Comparison of ENCODE assay signal across 35 cellular contexts in the genomic region with DNA sequence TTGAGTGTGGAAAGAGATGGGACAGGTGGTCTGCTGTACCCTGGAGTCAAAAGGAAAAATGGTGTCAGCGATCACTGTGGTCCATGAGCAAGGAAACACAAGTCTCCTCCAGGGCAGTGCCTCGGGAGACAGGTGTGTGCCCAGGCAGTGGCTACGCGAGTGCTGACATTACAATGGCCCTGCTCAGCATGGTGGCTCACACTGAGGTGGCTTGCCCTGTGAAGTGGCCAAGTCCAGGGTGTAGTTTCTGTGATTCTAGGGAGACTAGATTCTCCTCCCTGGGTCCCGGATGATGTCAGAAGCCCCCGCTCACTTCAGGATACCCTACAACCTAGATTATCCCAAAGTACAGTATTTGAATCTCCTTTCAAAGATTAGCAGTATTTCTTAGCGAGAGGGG. TPM values are rescaled to one million over a fixed set of nuclear protein-coding genes. Genes with fewer than 3 reads are reported as not detected.
DNase-seq lines count a peak whose midpoint lies in the region; ATAC-seq and TF ChIP-seq lines count a peak whose summit lies in the region.
"Had no signal": no experiment of that assay in that cellular context is flagged by ENCODE, and none has a peak within 500 bp of the region (broad histone marks: within the 10 kb centered on the region; RNA-seq: fewer than 3 reads in every experiment).

No MANE protein-coding gene starts in this region.

- H3K27me3 Mint-ChIP-seq in GM23338 (ENCODE audit: insufficient read depth, low read depth, poor library complexity): peaks cover 3% of the 10 kb centered on the region
- no peaks in the 10 kb centered on the region; the same call in 1 of the 2 replicates for H3K27me3 Mint-ChIP-seq in WTC11 (ENCODE audit: low read depth)
- H3K27me3 Mint-ChIP-seq: CD4-positive, alpha-beta T cell had no signal

- H3K4me3 ChIP-seq in GM23338: no peak overlapping the region
- no peak overlapping the region for H3K4me3 ChIP-seq in foreskin fibroblast (ENCODE audit: low read depth in 1 of 2, low read length in 2 of 2)
- H3K4me3 ChIP-seq in sigmoid colon: no peak overlapping the region
- H3K4me3 ChIP-seq: A549; BLaER1; BLaER1 treated with 17β-estradiol and CSF1 and Interleukin-3, amounts not matched to agents 10 nM and 100 nM had no signal

- no peak overlapping the region for H2AFZ ChIP-seq in GM23338

- ATAC-seq in GM23338 (peak; percentile 65; the same call in 2 of the 3 replicates), WTC11 (peak; percentile 39; the same call in 1 of the 2 replicates)
- ATAC-seq in stimulated activated effector memory CD8-positive, alpha-beta T cell treated with anti-CD3 and anti-CD28 coated beads, Interleukin-12 subunit alpha, Interleukin-12 subunit beta, amount 100 ng/mL, for 72 hours: no peak
- ATAC-seq: A549; CD8-positive, alpha-beta T cell had no signal

- H3F3A ChIP-seq in GM23338 (replicated peaks; ENCODE audit: low read depth): no peaks in the 10 kb centered on the region

- H3K27ac Mint-ChIP-seq in GM23338 (no peak overlapping the region), WTC11 (no peak overlapping the region)
- peak overlapping the region; percentile 41 for H3K27ac Mint-ChIP-seq in stimulated activated effector memory CD8-positive, alpha-beta T cell treated with anti-CD3 and anti-CD28 coated beads, Interleukin-12 subunit alpha, Interleukin-12 subunit beta, amount 100 ng/mL, for 72 hours
- H3K27ac Mint-ChIP-seq: B cell; CD14-positive monocyte; CD4-positive, alpha-beta memory T cell; CD4-positive, alpha-beta T cell; CD4-positive, CD25-positive, alpha-beta regulatory T cell; CD8-positive, alpha-beta memory T cell; CD8-positive, alpha-beta T cell had no signal

- no peaks in the 10 kb centered on the region for H3K79me2 ChIP-seq in GM23338 (replicated peaks; ENCODE audit: insufficient read depth)

- H3K36me3 ChIP-seq in GM23338 (ENCODE audit: insufficient read depth) (no peaks in the 10 kb centered on the region), sigmoid colon (no peaks in the 10 kb centered on the region)
- H3K36me3 ChIP-seq: BE2C; BLaER1; BLaER1 treated with 17β-estradiol and CSF1 and Interleukin-3, amounts not matched to agents 10 nM and 100 nM had no signal

- TF ChIP-seq EP300 in sigmoid colon (IDR thresholded peaks at IDR 0.05): no peak

- H3K4me1 Mint-ChIP-seq in GM23338: no peaks in the 10 kb centered on the region
- H3K4me1 Mint-ChIP-seq in WTC11: no peaks in the 10 kb centered on the region
- H3K4me1 Mint-ChIP-seq in stimulated activated effector memory CD8-positive, alpha-beta T cell treated with anti-CD3 and anti-CD28 coated beads, Interleukin-12 subunit alpha, Interleukin-12 subunit beta, amount 100 ng/mL, for 72 hours: no peaks in the 10 kb centered on the region
- H3K4me1 Mint-ChIP-seq: B cell; CD14-positive monocyte; CD4-positive, alpha-beta memory T cell; CD4-positive, CD25-positive, alpha-beta regulatory T cell; CD8-positive, alpha-beta memory T cell had no signal

- no peaks in the 10 kb centered on the region for H3K36me3 Mint-ChIP-seq in GM23338 (ENCODE audit: low read depth)
- H3K36me3 Mint-ChIP-seq in WTC11: no peaks in the 10 kb centered on the region
- no peaks in the 10 kb centered on the region for H3K36me3 Mint-ChIP-seq in stimulated activated effector memory CD8-positive, alpha-beta T cell treated with anti-CD3 and anti-CD28 coated beads, Interleukin-12 subunit alpha, Interleukin-12 subunit beta, amount 100 ng/mL, for 72 hours
- H3K36me3 Mint-ChIP-seq: CD14-positive monocyte; CD4-positive, alpha-beta memory T cell; CD4-positive, CD25-positive, alpha-beta regulatory T cell; CD8-positive, alpha-beta T cell had no signal

- 94% methylated on average over 7 of the region's 7 CpGs for WGBS in sigmoid colon, 2 donors

- no peaks in the 10 kb centered on the region for H3K9me2 ChIP-seq in GM23338 (ENCODE audit: insufficient read depth)

- H3K4me1 ChIP-seq in GM23338 (ENCODE audit: insufficient read depth) (no peaks in the 10 kb centered on the region), sigmoid colon (no peaks in the 10 kb centered on the region)
- H3K4me1 ChIP-seq: A549; BE2C; BLaER1; BLaER1 treated with 17β-estradiol and CSF1 and Interleukin-3, amounts not matched to agents 10 nM and 100 nM; Caco-2 had no signal

- no peaks in the 10 kb centered on the region for H4K20me1 ChIP-seq in GM23338 (replicated peaks; ENCODE audit: insufficient read depth)
- H4K20me1 ChIP-seq: BLaER1; BLaER1 treated with 17β-estradiol and CSF1 and Interleukin-3, amounts not matched to agents 10 nM and 100 nM had no signal

- TF ChIP-seq CTCF in GM23338 (conservative IDR thresholded peaks at IDR 0.05; ENCODE audit: low read depth in 2 of 2): no peak
- TF ChIP-seq CTCF in WTC11 (IDR thresholded peaks at IDR 0.05): no peak
- TF ChIP-seq CTCF in foreskin fibroblast (IDR thresholded peaks at IDR 0.05; ENCODE audit: low read depth, low read length): no peak
- no peak for TF ChIP-seq CTCF in sigmoid colon (IDR thresholded peaks at IDR 0.05)

- DNase-seq in GM23338 (ENCODE audit: low spot score): no peak
- DNase-seq in WTC11 (ENCODE audit: low spot score): no peak
- DNase-seq in mesenteric fat pad (ENCODE audit: low spot score): peak; percentile 75
- DNase-seq in stimulated activated effector memory CD8-positive, alpha-beta T cell treated with anti-CD3 and anti-CD28 coated beads, Interleukin-12 subunit alpha, Interleukin-12 subunit beta, amount 100 ng/mL, for 72 hours (ENCODE audit: low spot score in 2 of 2): no peak
- DNase-seq in NCI-H526 (lab: John Stamatoyannopoulos, UW): no peak
- DNase-seq in iPS-NIHi11 (ENCODE audit: low spot score): no peak
- DNase-seq in foreskin fibroblast: no peak
- no peak for DNase-seq in sigmoid colon
- DNase-seq: 8988T; ACHN; AML-193; BE2C; C1 segment of cervical spinal cord; Caco-2; Calu3; CD4-positive, alpha-beta memory T cell; CD4-positive, alpha-beta T cell; CD4-positive, CD25-positive, alpha-beta regulatory T cell; CD8-positive, alpha-beta memory T cell; CD8-positive, alpha-beta T cell; COR-L47; DMS 273 treated with DMSO at 0.1 percent for 48 hours; DMS153; DMS53; DMS79; DMS79 treated with DMSO at 0.1 percent for 48 hours; DND-41; EL had no signal

- CTCF ChIA-PET in WTC11 (lab: Charles Lee): no interaction called here

- H3K9me3 Mint-ChIP-seq in GM23338 (no peaks in the 10 kb centered on the region), WTC11 (no peaks in the 10 kb centered on the region)
- no peaks in the 10 kb centered on the region for H3K9me3 Mint-ChIP-seq in stimulated activated effector memory CD8-positive, alpha-beta T cell treated with anti-CD3 and anti-CD28 coated beads, Interleukin-12 subunit alpha, Interleukin-12 subunit beta, amount 100 ng/mL, for 72 hours
- H3K9me3 Mint-ChIP-seq: CD4-positive, alpha-beta memory T cell; CD4-positive, alpha-beta T cell; CD8-positive, alpha-beta memory T cell; CD8-positive, alpha-beta T cell had no signal

- H3K4me3 Mint-ChIP-seq in GM23338: no peak overlapping the region
- H3K4me3 Mint-ChIP-seq in WTC11: no peak overlapping the region
- no peak overlapping the region for H3K4me3 Mint-ChIP-seq in stimulated activated effector memory CD8-positive, alpha-beta T cell treated with anti-CD3 and anti-CD28 coated beads, Interleukin-12 subunit alpha, Interleukin-12 subunit beta, amount 100 ng/mL, for 72 hours
- H3K4me3 Mint-ChIP-seq: B cell; CD14-positive monocyte; CD4-positive, alpha-beta memory T cell; CD4-positive, alpha-beta T cell; CD4-positive, CD25-positive, alpha-beta regulatory T cell; CD8-positive, alpha-beta memory T cell; CD8-positive, alpha-beta T cell had no signal

- POLR2A ChIA-PET in WTC11 (lab: Charles Lee): no interaction called here

- intact Hi-C loops in sigmoid colon (cut with DNase I): no loop called here

- no peaks in the 10 kb centered on the region for H3K27me3 ChIP-seq in GM23338 (ENCODE audit: insufficient read depth)
- H3K27me3 ChIP-seq in sigmoid colon: no peaks in the 10 kb centered on the region
- H3K27me3 ChIP-seq: BE2C; BLaER1; BLaER1 treated with 17β-estradiol and CSF1 and Interleukin-3, amounts not matched to agents 10 nM and 100 nM had no signal

- no peaks in the 10 kb centered on the region for H3K9me3 ChIP-seq in sigmoid colon
- H3K9me3 ChIP-seq: A549, BE2C, BLaER1, Caco-2 had no signal

- no peak overlapping the region for H3K27ac ChIP-seq in GM23338 (ENCODE audit: low read depth)
- H3K27ac ChIP-seq in sigmoid colon: no peak overlapping the region
- H3K27ac ChIP-seq: 22Rv1; A549; BLaER1; BLaER1 treated with 17β-estradiol and CSF1 and Interleukin-3, amounts not matched to agents 10 nM and 100 nM; C4-2B had no signal

- no peak overlapping the region for H3K4me2 ChIP-seq in GM23338
- H3K4me2 ChIP-seq: A549; BLaER1; BLaER1 treated with 17β-estradiol and CSF1 and Interleukin-3, amounts not matched to agents 10 nM and 100 nM had no signal

- TF ChIP-seq POLR2A in sigmoid colon (IDR thresholded peaks at IDR 0.05): no peak

TF ChIP-seq in GM23338, 12 proteins besides CTCF, POLR2A, EP300 and RAD21 (continues in another document):
- TF ChIP-seq ZNF114 (CRISPR knock-in tag; IDR thresholded peaks at IDR 0.05): no peak

TF ChIP-seq in WTC11, 78 proteins besides CTCF, POLR2A, EP300 and RAD21:
- TF ChIP-seq GABPB1 (CRISPR knock-in tag; IDR thresholded peaks at IDR 0.05) (no peak), SMAD3 (CRISPR knock-in tag; IDR thresholded peaks at IDR 0.05; ENCODE audit: borderline replicate concordance) (no peak), TEAD4 (CRISPR knock-in tag; IDR thresholded peaks at IDR 0.05) (no peak)

RNA-seq across cellular contexts. Expression of a gene that starts 44.8 kb away (rescaled TPM):
- 1.9 and 4.0 TPM in 2 replicates for total RNA-seq in GM23338 (2014; rRNA removed; shearing (Covaris generic))
- 1.5 and 1.7 TPM in 2 replicates for polyA plus RNA-seq in GM23338 (2016; fragmentation: Nextera tagmentation; extraction: Ambion mirVana)
- 2.3 to 2.7 TPM (median 2.6 TPM) in 3 replicates for total RNA-seq in WTC11 (2021)
- total RNA-seq in mesenteric fat pad: 9.2 TPM
- total RNA-seq in sigmoid colon: 10 to 100 TPM; 11.2 to 25.7 (median 18.9) TPM
- polyA plus RNA-seq in sigmoid colon: 1 to 10 TPM; 1.2 to 5.6 (median 1.2) TPM
- total RNA-seq: B cell; CD4-positive, alpha-beta memory T cell; CD4-positive, alpha-beta T cell; CD4-positive, CD25-positive, alpha-beta regulatory T cell; CD8-positive, alpha-beta memory T cell; CD8-positive, alpha-beta T cell had no signal
- polyA plus RNA-seq: CD14-positive monocyte had no signal
